In the genomic region with DNA sequence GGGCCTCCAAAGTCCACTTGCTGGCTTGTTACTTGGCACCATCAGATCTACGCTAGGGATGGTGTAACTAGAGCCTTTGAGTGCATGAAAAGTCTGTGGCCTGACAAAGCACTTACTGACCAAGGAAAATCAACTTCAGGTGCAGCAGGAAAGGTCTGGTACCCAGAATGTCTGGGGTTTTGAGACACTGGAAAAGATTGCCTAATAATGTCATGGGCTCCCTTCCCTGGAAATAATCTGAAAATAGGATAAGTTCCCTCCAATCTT, we compare ENCODE assay signal across 10 cellular contexts.
DNase-seq lines count a peak whose midpoint lies in the region; ATAC-seq, FAIRE-seq and TF ChIP-seq lines count a peak whose summit lies in the region.
"Had no signal": no experiment of that assay in that cellular context is flagged by ENCODE, and none has a peak within 500 bp of the region (broad histone marks: within the 10 kb centered on the region; RNA-seq: fewer than 3 reads in every experiment).

No MANE protein-coding gene starts in this region.

- peaks cover 63% of the 10 kb centered on the region for H3K4me1 Mint-ChIP-seq in astrocyte (ENCODE audit: low read depth, unreplicated experiment)
- H3K4me1 Mint-ChIP-seq in natural killer cell = peaks cover 32 to 45% of the 10 kb centered on the region in 2 donors

- H3K27ac Mint-ChIP-seq in astrocyte (ENCODE audit: unreplicated experiment) (peak overlapping the region; percentile 85), natural killer cell (peak overlapping the region; percentile 89 to 96)

- H3K4me3 ChIP-seq in A549 = no peak overlapping the region
- H3K4me3 ChIP-seq in astrocyte (ENCODE audit: insufficient read depth, low read depth, low read length) = no peak overlapping the region
- H3K4me3 ChIP-seq: colonic mucosa, SJCRH30 had no signal

- FAIRE-seq in A549 (lab: Jason Lieb, UNC) (no peak), astrocyte (lab: Jason Lieb, UNC) (no peak)

- POLR2A ChIA-PET in A549 (lab: Yijun Ruan, JAX) = no interaction called here

- TF ChIP-seq POLR2A in A549 (IDR thresholded peaks at IDR 0.05; ENCODE audit: low read length) = no peak

- H3K27ac ChIP-seq in A549 (peak overlapping the region; percentile 86 to 94), astrocyte (ENCODE audit: low read depth, low read length) (peak overlapping the region; percentile 80)
- H3K27ac ChIP-seq: colonic mucosa, SJCRH30 had no signal

- CTCF ChIA-PET in A549 (lab: Yijun Ruan, JAX) = interaction anchor here (0.9 to 1.7 kb wide), 3 partner anchors 8 to 438 kb away, joined by 3 to 6 read pairs (median 5); no protein-coding TSS in a partner anchor

- no peak overlapping the region for H2AFZ ChIP-seq in astrocyte (ENCODE audit: low read depth, low read length)

- no peak for TF ChIP-seq RAD21 in A549 (conservative IDR thresholded peaks at IDR 0.05 in 1 of 2, IDR thresholded peaks at IDR 0.05 in 1 of 2)

- H3K4me2 ChIP-seq in A549 = no peak overlapping the region
- peak overlapping the region; percentile 46 for H3K4me2 ChIP-seq in astrocyte (ENCODE audit: low read length)

- DNase-seq in A549 (ENCODE audit: low read depth in 1 of 2, low spot score in 1 of 2) = no peak
- peak; percentile 71 for DNase-seq in astrocyte (ENCODE audit: low read depth)
- DNase-seq in natural killer cell = no peak
- no peak for DNase-seq in activated gamma-delta T cell treated with Interleukin-2 at 50 U/mL for 16 hours
- no peak for DNase-seq in NCI-H510A (lab: John Stamatoyannopoulos, UW)
- DNase-seq: colonic mucosa, SJCRH30 had no signal

- H3K27me3 Mint-ChIP-seq in astrocyte (ENCODE audit: low read depth, unreplicated experiment) (no peaks in the 10 kb centered on the region), natural killer cell (ENCODE audit: low read depth in 2 of 2) (no peaks in the 10 kb centered on the region)

- peaks cover 63% of the 10 kb centered on the region for H3K4me1 ChIP-seq in A549
- H3K4me1 ChIP-seq in astrocyte (ENCODE audit: insufficient read depth, low read length) = peaks cover 57% of the 10 kb centered on the region

- H3K27me3 ChIP-seq in astrocyte (ENCODE audit: insufficient read depth, low read length) = no peaks in the 10 kb centered on the region
- H3K27me3 ChIP-seq: colonic mucosa, SJCRH30 had no signal

- no peaks in the 10 kb centered on the region for H3K79me2 ChIP-seq in astrocyte (ENCODE audit: insufficient read depth, low read length)

- ATAC-seq in A549 (no peak), HG03097 (IDR thresholded peaks at IDR 0.05; ENCODE audit: low FRiP score, unreplicated experiment) (peak; percentile 3), natural killer cell (no peak), HG03469 (IDR thresholded peaks at IDR 0.05; ENCODE audit: unreplicated experiment) (no peak), HG02623 (IDR thresholded peaks at IDR 0.05; ENCODE audit: unreplicated experiment) (no peak)

- WGBS in A549 (ENCODE audit: missing lambda C conversion rate) = 100% methylated on average over 1 of the region's 1 CpG

- H3K36me3 Mint-ChIP-seq in astrocyte (ENCODE audit: low read depth, unreplicated experiment) (no peaks in the 10 kb centered on the region), natural killer cell (no peaks in the 10 kb centered on the region)

- TF ChIP-seq EP300 in A549 (IDR thresholded peaks at IDR 0.05) = no peak

- H3K36me3 ChIP-seq in astrocyte (ENCODE audit: insufficient read depth, low read length) = no peaks in the 10 kb centered on the region
- H3K36me3 ChIP-seq: colonic mucosa, SJCRH30 had no signal

- H3K9me3 ChIP-seq in A549 (peaks cover 6% of the 10 kb centered on the region; the same call in 1 of the 3 replicates), astrocyte (ENCODE audit: insufficient read depth, low read depth, low read length) (no peaks in the 10 kb centered on the region)
- H3K9me3 ChIP-seq: colonic mucosa, SJCRH30 had no signal

- no peaks in the 10 kb centered on the region for H3K9me3 Mint-ChIP-seq in astrocyte (ENCODE audit: unreplicated experiment)
- no peaks in the 10 kb centered on the region for H3K9me3 Mint-ChIP-seq in natural killer cell

- H3K4me3 Mint-ChIP-seq in astrocyte (ENCODE audit: unreplicated experiment) (no peak overlapping the region), natural killer cell (no peak overlapping the region)

- H3K9ac ChIP-seq in astrocyte (ENCODE audit: low read length) = peak overlapping the region; percentile 51

- no peaks in the 10 kb centered on the region for H4K20me1 ChIP-seq in astrocyte (ENCODE audit: insufficient read depth, low read length)

- no peak for TF ChIP-seq CTCF in A549 (IDR thresholded peaks at IDR 0.05)
- TF ChIP-seq CTCF in astrocyte (IDR thresholded peaks at IDR 0.05; ENCODE audit: insufficient read depth, low read depth, low read length) = no peak
- no peak for TF ChIP-seq CTCF in natural killer cell (IDR thresholded peaks at IDR 0.05)

- intact Hi-C loops in natural killer cell (cut with micrococcal nuclease) = loop anchor here (5.0 kb wide), 1 partner anchor 46 kb away; no protein-coding TSS in a partner anchor

TF ChIP-seq in A549, 52 proteins besides CTCF, POLR2A, EP300 and RAD21:
- TF ChIP-seq ESRRA (IDR thresholded peaks at IDR 0.05; ENCODE audit: borderline replicate concordance, low read length) (no peak), SREBF2 (IDR thresholded peaks at IDR 0.05) (no peak), TP53 (CRISPR knock-in tag; IDR thresholded peaks at IDR 0.05) (no peak), CEBPB (IDR thresholded peaks at IDR 0.05) (0 out of 4 replicates have a peak, but pooled peaks of 1 of the 2 experiments have one; percentile 13), RARB (CRISPR knock-in tag; IDR thresholded peaks at IDR 0.05) (no peak), HOXB13 (CRISPR knock-in tag; IDR thresholded peaks at IDR 0.05; ENCODE audit: low read depth) (no peak)
- TF ChIP-seq, protein P1, sequence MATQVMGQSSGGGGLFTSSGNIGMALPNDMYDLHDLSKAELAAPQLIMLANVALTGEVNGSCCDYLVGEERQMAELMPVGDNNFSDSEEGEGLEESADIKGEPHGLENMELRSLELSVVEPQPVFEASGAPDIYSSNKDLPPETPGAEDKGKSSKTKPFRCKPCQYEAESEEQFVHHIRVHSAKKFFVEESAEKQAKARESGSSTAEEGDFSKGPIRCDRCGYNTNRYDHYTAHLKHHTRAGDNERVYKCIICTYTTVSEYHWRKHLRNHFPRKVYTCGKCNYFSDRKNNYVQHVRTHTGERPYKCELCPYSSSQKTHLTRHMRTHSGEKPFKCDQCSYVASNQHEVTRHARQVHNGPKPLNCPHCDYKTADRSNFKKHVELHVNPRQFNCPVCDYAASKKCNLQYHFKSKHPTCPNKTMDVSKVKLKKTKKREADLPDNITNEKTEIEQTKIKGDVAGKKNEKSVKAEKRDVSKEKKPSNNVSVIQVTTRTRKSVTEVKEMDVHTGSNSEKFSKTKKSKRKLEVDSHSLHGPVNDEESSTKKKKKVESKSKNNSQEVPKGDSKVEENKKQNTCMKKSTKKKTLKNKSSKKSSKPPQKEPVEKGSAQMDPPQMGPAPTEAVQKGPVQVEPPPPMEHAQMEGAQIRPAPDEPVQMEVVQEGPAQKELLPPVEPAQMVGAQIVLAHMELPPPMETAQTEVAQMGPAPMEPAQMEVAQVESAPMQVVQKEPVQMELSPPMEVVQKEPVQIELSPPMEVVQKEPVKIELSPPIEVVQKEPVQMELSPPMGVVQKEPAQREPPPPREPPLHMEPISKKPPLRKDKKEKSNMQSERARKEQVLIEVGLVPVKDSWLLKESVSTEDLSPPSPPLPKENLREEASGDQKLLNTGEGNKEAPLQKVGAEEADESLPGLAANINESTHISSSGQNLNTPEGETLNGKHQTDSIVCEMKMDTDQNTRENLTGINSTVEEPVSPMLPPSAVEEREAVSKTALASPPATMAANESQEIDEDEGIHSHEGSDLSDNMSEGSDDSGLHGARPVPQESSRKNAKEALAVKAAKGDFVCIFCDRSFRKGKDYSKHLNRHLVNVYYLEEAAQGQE (IDR thresholded peaks at IDR 0.05) = no peak
